Comparison of ENCODE assay signal across 2 cellular contexts in genomic region chr16:71467810-71468209, GRCh38.
TF ChIP-seq lines count a peak whose summit lies in the region.

No MANE protein-coding gene starts in this region.

TF ChIP-seq in PFSK-1, 5 proteins besides CTCF, POLR2A, EP300 and RAD21:
- TF ChIP-seq POLR2AphosphoS5 (IDR thresholded peaks at IDR 0.05; ENCODE audit: low read depth, low read length) (no peak), FOXP2 (optimal IDR thresholded peaks at IDR 0.05; ENCODE audit: borderline replicate concordance, extremely low read depth, extremely low read length, insufficient read depth) (no peak), REST (IDR thresholded peaks at IDR 0.05; ENCODE audit: insufficient read depth in 1 of 2, low read depth in 2 of 2, low read length in 2 of 2) (peak; percentile 92 to 99), TAF1 (IDR thresholded peaks at IDR 0.05; ENCODE audit: borderline replicate concordance, insufficient read depth, low read length) (no peak), SIN3A (IDR thresholded peaks at IDR 0.05; ENCODE audit: borderline replicate concordance, insufficient read depth, low read length) (peak; percentile 96; the same call in 1 of the 2 replicates)

TF ChIP-seq in K562, 482 proteins besides CTCF, POLR2A, EP300 and RAD21 (continues in another document):
- TF ChIP-seq MTA1 (IDR thresholded peaks at IDR 0.05; ENCODE audit: borderline replicate concordance): no peak
- TF ChIP-seq CHCHD3 (CRISPR knock-in tag; IDR thresholded peaks at IDR 0.05): no peak
- no peak for TF ChIP-seq GTF2E2 (tag; IDR thresholded peaks at IDR 0.05)
- TF ChIP-seq ATF3 (IDR thresholded peaks at IDR 0.05): no peak
- 0 out of 2 replicates have a peak, but pooled peaks have one; percentile 32 for TF ChIP-seq ATF3 (CRISPR knock-in tag; conservative IDR thresholded peaks at IDR 0.05)
- TF ChIP-seq ZNF639 (CRISPR knock-in tag; conservative IDR thresholded peaks at IDR 0.05 in 1 of 2, IDR thresholded peaks at IDR 0.05 in 1 of 2): peak; percentile 65 to 91; a peak in 3 of 4 replicates
- no peak for TF ChIP-seq CHD2 (IDR thresholded peaks at IDR 0.05; ENCODE audit: low read depth, low read length)
- TF ChIP-seq CBX3 (IDR thresholded peaks at IDR 0.05; ENCODE audit: borderline replicate concordance in 1 of 2, low read length in 2 of 2): peak in 1 of 2 experiments; percentile 38; a peak in 1 of 3 replicates
- TF ChIP-seq HEY1 (CRISPR knock-in tag; IDR thresholded peaks at IDR 0.05; ENCODE audit: borderline replicate concordance): no peak
- no peak for TF ChIP-seq ZNF707 (CRISPR knock-in tag; conservative IDR thresholded peaks at IDR 0.05)
- peak; percentile 90; the same call in 1 of the 2 replicates for TF ChIP-seq FOXP1 (CRISPR knock-in tag; IDR thresholded peaks at IDR 0.05)
- peak in 1 of 2 experiments; percentile 96; a peak in 2 of 4 replicates for TF ChIP-seq RCOR1 (IDR thresholded peaks at IDR 0.05; ENCODE audit: borderline replicate concordance in 1 of 2, low read depth in 2 of 2, low read length in 2 of 2)
- TF ChIP-seq CTBP1 (IDR thresholded peaks at IDR 0.05; ENCODE audit: borderline replicate concordance): no peak
- TF ChIP-seq ILK (tag; IDR thresholded peaks at IDR 0.05; ENCODE audit: borderline replicate concordance, low read depth): no peak
- peak; percentile 98 for TF ChIP-seq ZNF766 (CRISPR knock-in tag; conservative IDR thresholded peaks at IDR 0.05)
- TF ChIP-seq REST (CRISPR knock-in tag; IDR thresholded peaks at IDR 0.05; ENCODE audit: low read depth): peak; percentile 99
- TF ChIP-seq CXXC5 (CRISPR knock-in tag; IDR thresholded peaks at IDR 0.05): peak; percentile 49
- TF ChIP-seq FOXP4 (CRISPR knock-in tag; IDR thresholded peaks at IDR 0.05; ENCODE audit: borderline replicate concordance): peak; percentile 64; the same call in 1 of the 2 replicates
- peak; percentile 29; the same call in 1 of the 2 replicates for TF ChIP-seq RERE (CRISPR knock-in tag; IDR thresholded peaks at IDR 0.05; ENCODE audit: borderline replicate concordance)
- no peak for TF ChIP-seq KHSRP (IDR thresholded peaks at IDR 0.05)
- peak; percentile 88; the same call in 1 of the 2 replicates for TF ChIP-seq HMGXB4 (CRISPR knock-in tag; IDR thresholded peaks at IDR 0.05)
- peak; percentile 91 for TF ChIP-seq ZNF589 (CRISPR knock-in tag; IDR thresholded peaks at IDR 0.05; ENCODE audit: low read depth)
- TF ChIP-seq KLF10 (CRISPR knock-in tag; IDR thresholded peaks at IDR 0.05): no peak
- no peak for TF ChIP-seq SRSF7 (optimal IDR thresholded peaks at IDR 0.05; ENCODE audit: low read depth, low read length)
- TF ChIP-seq ZNF263 (CRISPR knock-in tag; IDR thresholded peaks at IDR 0.05; ENCODE audit: borderline replicate concordance): peak; percentile 67
- no peak for TF ChIP-seq DACH1 (IDR thresholded peaks at IDR 0.05; ENCODE audit: partially characterized antibody)
- no peak for TF ChIP-seq BRD9 (IDR thresholded peaks at IDR 0.05; ENCODE audit: low read depth, partially characterized antibody)
- peak; percentile 94; the same call in 1 of the 2 replicates for TF ChIP-seq E2F5 (CRISPR knock-in tag; IDR thresholded peaks at IDR 0.05)
- peak; percentile 99 for TF ChIP-seq ZNF740 (CRISPR knock-in tag; IDR thresholded peaks at IDR 0.05)
- peak in 1 of 2 experiments; percentile 100; a peak in 2 of 4 replicates for TF ChIP-seq ZNF740 (tag; IDR thresholded peaks at IDR 0.05)
- peak; percentile 89; the same call in 1 of the 2 replicates for TF ChIP-seq IRF1 (CRISPR knock-in tag; IDR thresholded peaks at IDR 0.05; ENCODE audit: borderline replicate concordance)
- 0 out of 4 replicates have a peak, but pooled peaks of 1 of the 2 experiments have one; percentile 28 for TF ChIP-seq FOXA3 (CRISPR knock-in tag; conservative IDR thresholded peaks at IDR 0.05 in 1 of 2, IDR thresholded peaks at IDR 0.05 in 1 of 2)
- TF ChIP-seq ZNF224 (CRISPR knock-in tag; IDR thresholded peaks at IDR 0.05): peak; percentile 79; the same call in 1 of the 2 replicates
- no peak for TF ChIP-seq ZNF174 (CRISPR knock-in tag; IDR thresholded peaks at IDR 0.05)
- TF ChIP-seq ZFP36 (IDR thresholded peaks at IDR 0.05; ENCODE audit: low read depth, low read length, partially characterized antibody): no peak
- peak; percentile 55; the same call in 1 of the 2 replicates for TF ChIP-seq ATF1 (CRISPR knock-in tag; IDR thresholded peaks at IDR 0.05)
- TF ChIP-seq ATF1 (tag; IDR thresholded peaks at IDR 0.05): no peak
- peak; percentile 98 to 99 for TF ChIP-seq SIN3A (IDR thresholded peaks at IDR 0.05; ENCODE audit: borderline replicate concordance in 2 of 2, control insufficient read depth in 1 of 2, low read depth in 2 of 2, low read length in 2 of 2)
- TF ChIP-seq PTTG1 (tag; IDR thresholded peaks at IDR 0.05; ENCODE audit: low read depth): 0 out of 2 replicates have a peak, but pooled peaks have one; percentile 43
- peak; percentile 98 for TF ChIP-seq ZNF644 (tag; IDR thresholded peaks at IDR 0.05; ENCODE audit: low read depth)
- no peak for TF ChIP-seq NR2C1 (IDR thresholded peaks at IDR 0.05)
- TF ChIP-seq NR2C1 (tag; IDR thresholded peaks at IDR 0.05): peak; percentile 46; the same call in 1 of the 2 replicates
